ENCODE assay signal across 11 cellular contexts in genomic region chr3:57582470-57583168, GRCh38. TPM values are rescaled to one million over a fixed set of nuclear protein-coding genes. Genes with fewer than 3 reads are reported as not detected.
DNase-seq lines count a peak whose midpoint lies in the region; ATAC-seq, FAIRE-seq and TF ChIP-seq lines count a peak whose summit lies in the region.
"Had no signal": no experiment of that assay in that cellular context is flagged by ENCODE, and none has a peak within 500 bp of the region (broad histone marks: within the 10 kb centered on the region; RNA-seq: fewer than 3 reads in every experiment).

No MANE protein-coding gene starts in this region.

- no peak overlapping the region for H2BK5ac ChIP-seq in H1 (ENCODE audit: low read depth, low read length)

- POLR2A ChIA-PET in H1 (lab: Charles Lee; ENCODE audit: partially characterized antibody), result interaction anchor here (0.9 to 1.7 kb wide), 2 partner anchors 14 to 15 kb away, joined by 3 read pairs; no protein-coding TSS in a partner anchor

- peak overlapping the region; percentile 54 for H3K27ac Mint-ChIP-seq in activated T-cell treated with anti-CD3 and anti-CD28 coated beads, Interleukin-2, amount 50 U/mL, for 24 hours
- no peak overlapping the region for H3K27ac Mint-ChIP-seq in activated T-cell treated with anti-CD3 and anti-CD28 coated beads, Interleukin-2, amount 50 U/mL, for 72 hours
- H3K27ac Mint-ChIP-seq in immature natural killer cell, result peak overlapping the region in 3 of 6 donors; percentile 24 to 62 (median 53)

- no peak overlapping the region for H3K14ac ChIP-seq in H1 (ENCODE audit: insufficient read length)

- H2BK20ac ChIP-seq in H1 (ENCODE audit: low read length), result no peak overlapping the region

- H2AFZ ChIP-seq in H1 (ENCODE audit: low read length), result no peak overlapping the region
- H2AFZ ChIP-seq in smooth muscle cell (ENCODE audit: low read depth), result no peak overlapping the region

- 96% methylated on average over 7 of the region's 7 CpGs; no CpG with 5 or more reads in 1 of the 2 experiments for WGBS in H1 (ENCODE audit: extremely low coverage in 1 of 2, insufficient coverage in 1 of 2, insufficient read length in 1 of 2, insufficient replicate concordance in 2 of 2, low coverage in 1 of 2, low lambda C conversion rate in 2 of 2, missing lambda C conversion rate in 1 of 2), 2 experiments
- WGBS in smooth muscle cell (ENCODE audit: low lambda C conversion rate), result 96% methylated on average over 7 of the region's 7 CpGs

- no peaks in the 10 kb centered on the region for H3K23me2 ChIP-seq in H1 (ENCODE audit: low read depth, low read length)

- peaks cover 35% of the 10 kb centered on the region for H3F3A ChIP-seq in smooth muscle cell (ENCODE audit: low read depth)

- H3K4me3 Mint-ChIP-seq in activated T-cell treated with anti-CD3 and anti-CD28 coated beads, Interleukin-2, amount 50 U/mL, for 24 hours, result no peak overlapping the region
- no peak overlapping the region for H3K4me3 Mint-ChIP-seq in activated T-cell treated with anti-CD3 and anti-CD28 coated beads, Interleukin-2, amount 50 U/mL, for 72 hours
- H3K4me3 Mint-ChIP-seq in immature natural killer cell, result no peak overlapping the region
- H3K4me3 Mint-ChIP-seq: brain had no signal

- H4K20me1 ChIP-seq in H1 (replicated peaks in 1 of 2; ENCODE audit: control insufficient read depth in 1 of 2, insufficient read depth in 2 of 2, low read length in 2 of 2) (peaks cover 0 to 5% of the 10 kb centered on the region in 2 experiments), smooth muscle cell (ENCODE audit: low read depth) (peaks cover 100% of the 10 kb centered on the region)

- TF ChIP-seq EP300 in H1 (IDR thresholded peaks at IDR 0.05; ENCODE audit: borderline replicate concordance in 1 of 2, low read depth in 2 of 2, low read length in 2 of 2), result no peak

- H3K9me3 ChIP-seq in H1 (ENCODE audit: insufficient read depth in 2 of 2, low read depth in 1 of 2, low read length in 1 of 2) (no peaks in the 10 kb centered on the region), smooth muscle cell (replicated peaks; ENCODE audit: low read depth) (no peaks in the 10 kb centered on the region)

- DNase-seq in activated T-cell treated with anti-CD3 and anti-CD28 coated beads, Interleukin-2, amount 50 U/mL, for 24 hours, result no peak
- DNase-seq in activated T-cell treated with anti-CD3 and anti-CD28 coated beads, Interleukin-2, amount 50 U/mL, for 72 hours, result no peak
- DNase-seq in NCI-H146 (lab: John Stamatoyannopoulos, UW), result peak; percentile 64
- peak in 1 of 2 experiments; percentile 25 for DNase-seq in H1 (ENCODE audit: low read depth in 1 of 2, low spot score in 2 of 2)
- DNase-seq in smooth muscle cell (lab: John Stamatoyannopoulos, UW; ENCODE audit: unreplicated experiment), result no peak
- DNase-seq in substantia nigra (lab: John Stamatoyannopoulos, UW), result no peak
- DNase-seq in putamen (ENCODE audit: low spot score), result no peak
- no peak for DNase-seq in immature natural killer cell
- DNase-seq: stimulated activated CD4-positive, alpha-beta T cell treated with anti-CD3 and anti-CD28 coated beads, Interleukin-4, amount 100 ng/mL, for 1 hour; T1000 had no signal

- H4K91ac ChIP-seq in H1 (replicated peaks; ENCODE audit: insufficient read length, low read length), result no peak overlapping the region

- no peaks in the 10 kb centered on the region for H3K4me1 ChIP-seq in H1 (replicated peaks in 1 of 4; ENCODE audit: control insufficient read depth in 3 of 4, insufficient read depth in 4 of 4, low read length in 3 of 4)
- H3K4me1 ChIP-seq in smooth muscle cell (ENCODE audit: low read depth), result no peaks in the 10 kb centered on the region

- H3K27me3 ChIP-seq in H1 (replicated peaks in 1 of 4; ENCODE audit: control insufficient read depth in 3 of 4, extremely low read depth in 1 of 4, insufficient read depth in 3 of 4, low read length in 3 of 4) (no peaks in the 10 kb centered on the region), smooth muscle cell (ENCODE audit: low read depth) (no peaks in the 10 kb centered on the region)

- H3K4me2 ChIP-seq in H1 (ENCODE audit: insufficient read depth in 1 of 2, low read depth in 2 of 2, low read length in 2 of 2), result no peak overlapping the region
- no peak overlapping the region for H3K4me2 ChIP-seq in smooth muscle cell

- TF ChIP-seq RAD21 in H1 (IDR thresholded peaks at IDR 0.05 in 1 of 2, conservative IDR thresholded peaks at IDR 0.05 in 1 of 2; ENCODE audit: low read depth in 2 of 2, low read length in 2 of 2), result peak; percentile 38 to 50

- H3K36me3 Mint-ChIP-seq in activated T-cell treated with anti-CD3 and anti-CD28 coated beads, Interleukin-2, amount 50 U/mL, for 24 hours (ENCODE audit: low read depth), result peaks cover 77% of the 10 kb centered on the region
- no peaks in the 10 kb centered on the region for H3K36me3 Mint-ChIP-seq in activated T-cell treated with anti-CD3 and anti-CD28 coated beads, Interleukin-2, amount 50 U/mL, for 72 hours (ENCODE audit: insufficient read depth in 2 of 2)
- peaks cover 0 to 10% (median 3%) of the 10 kb centered on the region in 3 donors for H3K36me3 Mint-ChIP-seq in immature natural killer cell

- H3K9me3 Mint-ChIP-seq in activated T-cell treated with anti-CD3 and anti-CD28 coated beads, Interleukin-2, amount 50 U/mL, for 24 hours, result no peaks in the 10 kb centered on the region
- no peaks in the 10 kb centered on the region for H3K9me3 Mint-ChIP-seq in activated T-cell treated with anti-CD3 and anti-CD28 coated beads, Interleukin-2, amount 50 U/mL, for 72 hours
- no peaks in the 10 kb centered on the region for H3K9me3 Mint-ChIP-seq in immature natural killer cell
- H3K9me3 Mint-ChIP-seq: brain had no signal

- no peak overlapping the region for H4K5ac ChIP-seq in H1 (ENCODE audit: insufficient read length, low read depth, low read length)

- peaks cover 35% of the 10 kb centered on the region for H3K4me1 Mint-ChIP-seq in activated T-cell treated with anti-CD3 and anti-CD28 coated beads, Interleukin-2, amount 50 U/mL, for 24 hours (ENCODE audit: low read depth)
- peaks cover 32% of the 10 kb centered on the region for H3K4me1 Mint-ChIP-seq in activated T-cell treated with anti-CD3 and anti-CD28 coated beads, Interleukin-2, amount 50 U/mL, for 72 hours (ENCODE audit: low read depth)
- peaks cover 13 to 35% of the 10 kb centered on the region in 2 donors for H3K4me1 Mint-ChIP-seq in immature natural killer cell

- no peak for FAIRE-seq in H1 (lab: Jason Lieb, UNC)

- no peaks in the 10 kb centered on the region; the same call in 1 of the 2 replicates for H3K79me1 ChIP-seq in H1 (ENCODE audit: low read depth, low read length)

- no peak for TF ChIP-seq POLR2A in H1 (IDR thresholded peaks at IDR 0.05; ENCODE audit: control extremely low read depth in 1 of 2, low read depth in 2 of 2, low read length in 2 of 2)

- H2AK5ac ChIP-seq in H1 (ENCODE audit: low read depth, low read length), result no peak overlapping the region

- no peak overlapping the region for H3K9ac ChIP-seq in H1 (replicated peaks in 1 of 4; ENCODE audit: extremely low read depth in 1 of 4, low read depth in 3 of 4, low read length in 3 of 4)
- no peak overlapping the region for H3K9ac ChIP-seq in smooth muscle cell (ENCODE audit: low read depth)

- no peak overlapping the region for H2BK15ac ChIP-seq in H1 (ENCODE audit: low read length)

- no peak overlapping the region for H4K8ac ChIP-seq in H1 (ENCODE audit: extremely low read depth, insufficient read depth, low read length)

- H3K18ac ChIP-seq in H1 (ENCODE audit: extremely low read depth, low read length), result no peak overlapping the region

- no peak overlapping the region for H3K56ac ChIP-seq in H1 (replicated peaks; ENCODE audit: insufficient read length, low read depth, low read length)

- peaks cover 0 to 68% of the 10 kb centered on the region in 2 experiments; a peak in 3 of 4 replicates for H3K79me2 ChIP-seq in H1 (ENCODE audit: control insufficient read depth in 1 of 2, insufficient read depth in 2 of 2, low read length in 2 of 2)
- H3K79me2 ChIP-seq in smooth muscle cell (ENCODE audit: low read depth), result peaks cover 100% of the 10 kb centered on the region

- H3K27ac ChIP-seq in H1 (ENCODE audit: low read depth, low read length), result no peak overlapping the region
- H3K27ac ChIP-seq in smooth muscle cell (ENCODE audit: low read depth), result peak overlapping the region; percentile 7
- no peak overlapping the region for H3K27ac ChIP-seq in substantia nigra (ENCODE audit: low read depth, low read length, poor library complexity, severe bottlenecking)

- H3K36me3 ChIP-seq in H1 (ENCODE audit: control insufficient read depth in 2 of 4, insufficient read depth in 4 of 4, low read length in 3 of 4) (peaks cover 0 to 39% (median 8%) of the 10 kb centered on the region in 4 experiments; a peak in 5 of 8 replicates), smooth muscle cell (ENCODE audit: low read depth) (peaks cover 33% of the 10 kb centered on the region)

- no peak overlapping the region for H2BK12ac ChIP-seq in H1 (ENCODE audit: low read depth, low read length)

- no peak overlapping the region for H2BK120ac ChIP-seq in H1 (replicated peaks; ENCODE audit: low read depth, low read length)

- H3K27me3 Mint-ChIP-seq in activated T-cell treated with anti-CD3 and anti-CD28 coated beads, Interleukin-2, amount 50 U/mL, for 24 hours, result no peaks in the 10 kb centered on the region
- no peaks in the 10 kb centered on the region for H3K27me3 Mint-ChIP-seq in activated T-cell treated with anti-CD3 and anti-CD28 coated beads, Interleukin-2, amount 50 U/mL, for 72 hours (ENCODE audit: low read depth)
- peaks cover 0 to 4% (median 3%) of the 10 kb centered on the region in 3 donors for H3K27me3 Mint-ChIP-seq in immature natural killer cell (ENCODE audit: low read depth in 3 of 3)
- H3K27me3 Mint-ChIP-seq: brain had no signal

- no peak for ATAC-seq in activated T-cell treated with anti-CD3 and anti-CD28 coated beads, Interleukin-2, amount 50 U/mL, for 72 hours (replicated peaks in 1 of 2)

- no peak overlapping the region for H3K23ac ChIP-seq in H1 (ENCODE audit: insufficient read length)

- peak in 1 of 3 experiments; percentile 25; a peak in 1 of 4 replicates for TF ChIP-seq CTCF in H1 (IDR thresholded peaks at IDR 0.05; ENCODE audit: control extremely low read depth in 1 of 3, insufficient read depth in 1 of 3, low read depth in 1 of 3, low read length in 3 of 3)
- no peak for TF ChIP-seq CTCF in smooth muscle cell (IDR thresholded peaks at IDR 0.05; ENCODE audit: borderline replicate concordance, insufficient read depth, poor library complexity, severe bottlenecking)

- CTCF ChIA-PET in H1 (lab: Charles Lee; ENCODE audit: partially characterized antibody), result interaction anchor here (0.6 to 1.0 kb wide), 3 partner anchors 13 to 280 kb away, joined by 3 to 4 read pairs (median 3); no protein-coding TSS in a partner anchor

- H3K4me3 ChIP-seq in H1 (ENCODE audit: extremely low read depth in 1 of 4, insufficient read depth in 2 of 4, low read depth in 3 of 4, low read length in 4 of 4), result no peak overlapping the region
- no peak overlapping the region for H3K4me3 ChIP-seq in smooth muscle cell

- H3K4ac ChIP-seq in H1 (replicated peaks; ENCODE audit: insufficient read length, low read depth, low read length), result no peak overlapping the region

RNA-seq across cellular contexts. Expression of gene ARF4, which starts 14.5 kb away (rescaled TPM):
- 10 to 100 TPM; 67.2 to 76.3 TPM for total RNA-seq in activated T-cell treated with anti-CD3 and anti-CD28 coated beads, Interleukin-2, amount 50 U/mL, for 72 hours
- 137 and 138 TPM in 2 replicates for total RNA-seq in H1 (2021; fragmentation: NEBNext Ultra II Directional; extraction: Animal tissue kit (Norgen Biotek cat#: 25700))
- polyA plus RNA-seq in H1 (2011; rRNA removed) (165 and 173 TPM in 2 replicates), smooth muscle cell (574 and 688 TPM in 2 replicates), immature natural killer cell (100 to 1,000 TPM; 136 to 221 (median 158) TPM)
- polyA plus RNA-seq in H1 (2011; cell fraction: cytosol; rRNA removed), result 141 TPM
- polyA plus RNA-seq in H1 (2011; cell fraction: nucleus; rRNA removed), result 205 TPM
- 107 to 127 TPM (median 114 TPM) in 4 replicates for polyA plus RNA-seq in H1 (2012, experiment 1 of 2)
- polyA plus RNA-seq in H1 (2012, experiment 2 of 2), result 60.7 TPM
- polyA plus RNA-seq in H1 (2013, experiment 1 of 2), result 112 TPM
- 112 TPM for polyA plus RNA-seq in H1 (2013, experiment 2 of 2)
- 212 and 226 TPM in 2 replicates for polyA minus RNA-seq in H1 (2011; rRNA and poly(A)+ RNA removed)
- 74.6 TPM for polyA minus RNA-seq in H1 (2011; cell fraction: cytosol; rRNA and poly(A)+ RNA removed)
- 181 TPM for polyA minus RNA-seq in H1 (2011; cell fraction: nucleus; rRNA and poly(A)+ RNA removed)
- 688 and 774 TPM in 2 replicates for total RNA-seq in smooth muscle cell

RNA-seq across cellular contexts. Expression of gene PDE12, which starts 26.5 kb away (rescaled TPM):
- 10 to 100 TPM; 19.6 to 20.8 TPM for total RNA-seq in activated T-cell treated with anti-CD3 and anti-CD28 coated beads, Interleukin-2, amount 50 U/mL, for 72 hours
- 10.8 and 12.1 TPM in 2 replicates for total RNA-seq in H1 (2021; fragmentation: NEBNext Ultra II Directional; extraction: Animal tissue kit (Norgen Biotek cat#: 25700))
- polyA plus RNA-seq in H1 (2011; rRNA removed) (9.0 and 13.1 TPM in 2 replicates), smooth muscle cell (6.7 and 7.8 TPM in 2 replicates), immature natural killer cell (10 to 100 TPM in 2 of 3 donors, 1 to 10 TPM in 1; 7.4 to 21.3 (median 15.3) TPM)
- 9.3 TPM for polyA plus RNA-seq in H1 (2011; cell fraction: cytosol; rRNA removed)
- 11.4 TPM for polyA plus RNA-seq in H1 (2011; cell fraction: nucleus; rRNA removed)
- 6.6 to 9.9 TPM (median 8.2 TPM) in 4 replicates for polyA plus RNA-seq in H1 (2012, experiment 1 of 2)
- 1.9 TPM for polyA plus RNA-seq in H1 (2012, experiment 2 of 2)
- polyA plus RNA-seq in H1 (2013, experiment 1 of 2), result 6.7 TPM
- polyA plus RNA-seq in H1 (2013, experiment 2 of 2), result 7.2 TPM
- 22.2 and 27.4 TPM in 2 replicates for polyA minus RNA-seq in H1 (2011; rRNA and poly(A)+ RNA removed)
- polyA minus RNA-seq in H1 (2011; cell fraction: cytosol; rRNA and poly(A)+ RNA removed), result 17.6 TPM
- polyA minus RNA-seq in H1 (2011; cell fraction: nucleus; rRNA and poly(A)+ RNA removed), result 16.1 TPM
- 8.6 and 10.8 TPM in 2 replicates for total RNA-seq in smooth muscle cell

RNA-seq across cellular contexts. Expression of gene DNAH12, which starts 38.5 kb away (rescaled TPM):
- under 1 TPM; 0.21 to 0.26 TPM for total RNA-seq in activated T-cell treated with anti-CD3 and anti-CD28 coated beads, Interleukin-2, amount 50 U/mL, for 72 hours
- not detected in 2 replicates for total RNA-seq in H1 (2021; fragmentation: NEBNext Ultra II Directional; extraction: Animal tissue kit (Norgen Biotek cat#: 25700))
- polyA plus RNA-seq in H1 (2011; rRNA removed) (not detected in 2 replicates), smooth muscle cell (0.18 TPM in 1 of 2 replicates, not detected in the other), immature natural killer cell (not detected)
- polyA plus RNA-seq in H1 (2011; cell fraction: cytosol; rRNA removed), result not detected
- not detected for polyA plus RNA-seq in H1 (2011; cell fraction: nucleus; rRNA removed)
- polyA plus RNA-seq in H1 (2012, experiment 1 of 2), result not detected in 4 replicates
- not detected for polyA plus RNA-seq in H1 (2012, experiment 2 of 2)
- 0.04 TPM for polyA plus RNA-seq in H1 (2013, experiment 1 of 2)
- not detected for polyA plus RNA-seq in H1 (2013, experiment 2 of 2)
- polyA minus RNA-seq in H1 (2011; rRNA and poly(A)+ RNA removed), result 0.03 TPM in 1 of 2 replicates, not detected in the other
- not detected for polyA minus RNA-seq in H1 (2011; cell fraction: cytosol; rRNA and poly(A)+ RNA removed)
- polyA minus RNA-seq in H1 (2011; cell fraction: nucleus; rRNA and poly(A)+ RNA removed), result not detected
- under 0.01 and 0.27 TPM in 2 replicates for total RNA-seq in smooth muscle cell
